ENCODE assay signal across 9 cellular contexts in the genomic region with DNA sequence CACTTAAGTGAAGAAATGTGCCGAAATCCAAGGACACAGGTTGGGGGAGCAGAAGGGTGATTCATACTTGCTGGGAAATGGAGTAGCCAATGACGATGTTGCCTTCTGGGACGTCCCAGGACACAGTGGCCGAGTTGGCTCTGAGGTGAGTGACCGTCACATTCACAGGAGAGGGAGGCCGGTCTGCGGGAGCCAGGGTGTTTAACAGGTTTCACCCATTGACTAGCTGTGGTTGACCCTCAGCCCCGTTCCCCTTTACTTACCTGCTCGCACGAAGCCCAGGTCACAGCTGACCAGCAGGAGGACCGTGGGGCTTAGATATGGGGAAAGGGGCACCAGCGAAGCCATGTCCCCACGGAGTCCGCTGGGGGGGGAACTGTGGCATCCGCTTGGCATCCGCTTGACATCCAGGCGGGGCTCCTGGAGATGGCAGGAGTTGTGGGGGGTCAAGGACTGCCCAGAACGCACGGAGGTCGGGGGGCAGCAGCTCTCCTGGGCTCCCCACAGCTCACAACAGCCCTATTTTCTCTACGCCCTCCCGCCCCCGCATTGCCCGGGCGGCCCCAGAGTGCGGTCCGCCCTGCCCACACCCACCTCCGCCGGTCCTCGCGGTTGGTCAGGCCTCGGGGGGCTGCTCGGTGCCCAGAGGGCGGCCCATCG. TPM values are rescaled to one million over a fixed set of nuclear protein-coding genes. Genes with fewer than 3 reads are reported as not detected.
DNase-seq lines count a peak whose midpoint lies in the region; ATAC-seq, FAIRE-seq and TF ChIP-seq lines count a peak whose summit lies in the region.
"Had no signal": no experiment of that assay in that cellular context is flagged by ENCODE, and none has a peak within 500 bp of the region (broad histone marks: within the 10 kb centered on the region; RNA-seq: fewer than 3 reads in every experiment).

No MANE protein-coding gene starts in this region.

- no peak overlapping the region for H3K27ac Mint-ChIP-seq in activated CD4-positive, alpha-beta memory T cell treated with anti-CD3 and anti-CD28 coated beads, Interleukin-2, amount 10 ng/mL, durations not matched to agents 7 days and 5 days
- H3K27ac Mint-ChIP-seq in glutamatergic neuron (ENCODE audit: unreplicated experiment), result no peak overlapping the region

- ATAC-seq in HG02571 (IDR thresholded peaks at IDR 0.05; ENCODE audit: unreplicated experiment) (no peak), HG03135 (IDR thresholded peaks at IDR 0.05; ENCODE audit: unreplicated experiment) (no peak)

- DNase-seq in ELF-1 (ENCODE audit: low read depth, low spot score) (peak; percentile 18), glutamatergic neuron (no peak), posterior vena cava (ENCODE audit: low spot score) (peak; percentile 85), NCI-H1436 (lab: John Stamatoyannopoulos, UW) (no peak), GM12892 (ENCODE audit: insufficient read length) (no peak)
- no peak for DNase-seq in activated CD4-positive, alpha-beta memory T cell treated with anti-CD3 and anti-CD28 coated beads, Interleukin-2, amount 10 ng/mL, durations not matched to agents 7 days and 5 days

- no peaks in the 10 kb centered on the region for H3K9me3 Mint-ChIP-seq in activated CD4-positive, alpha-beta memory T cell treated with anti-CD3 and anti-CD28 coated beads, Interleukin-2, amount 10 ng/mL, durations not matched to agents 7 days and 5 days
- peaks cover 11% of the 10 kb centered on the region for H3K9me3 Mint-ChIP-seq in glutamatergic neuron (ENCODE audit: unreplicated experiment)

- FAIRE-seq in GM12892 (lab: Jason Lieb, UNC), result no peak

- peaks cover 53% of the 10 kb centered on the region for H3K27me3 Mint-ChIP-seq in activated CD4-positive, alpha-beta memory T cell treated with anti-CD3 and anti-CD28 coated beads, Interleukin-2, amount 10 ng/mL, durations not matched to agents 7 days and 5 days
- H3K27me3 Mint-ChIP-seq in glutamatergic neuron (ENCODE audit: unreplicated experiment), result peaks cover 21% of the 10 kb centered on the region

- peaks cover 30% of the 10 kb centered on the region for H3K4me1 Mint-ChIP-seq in activated CD4-positive, alpha-beta memory T cell treated with anti-CD3 and anti-CD28 coated beads, Interleukin-2, amount 10 ng/mL, durations not matched to agents 7 days and 5 days
- H3K4me1 Mint-ChIP-seq in glutamatergic neuron (ENCODE audit: low read depth, unreplicated experiment), result peaks cover 6% of the 10 kb centered on the region

- TF ChIP-seq POLR2A in GM12892 (IDR thresholded peaks at IDR 0.05; ENCODE audit: low read depth, low read length), result no peak

- intact Hi-C loops in posterior vena cava (cut with DNase I), result loop anchor here in 1 of 2 donors (10.0 kb wide), 1 partner anchor 90 kb away; the partner anchor contains the start of gene ZNF512

- CTCF ChIA-PET in activated CD4-positive, alpha-beta memory T cell treated with anti-CD3 and anti-CD28 coated beads, Interleukin-2, amount 10 ng/mL, durations not matched to agents 7 days and 5 days (lab: Charles Lee), result no interaction called here

- POLR2A ChIA-PET in activated CD4-positive, alpha-beta memory T cell treated with anti-CD3 and anti-CD28 coated beads, Interleukin-2, amount 10 ng/mL, durations not matched to agents 7 days and 5 days (lab: Charles Lee), result no interaction called here

- H3K36me3 Mint-ChIP-seq in activated CD4-positive, alpha-beta memory T cell treated with anti-CD3 and anti-CD28 coated beads, Interleukin-2, amount 10 ng/mL, durations not matched to agents 7 days and 5 days (ENCODE audit: low read depth), result no peaks in the 10 kb centered on the region
- H3K36me3 Mint-ChIP-seq in glutamatergic neuron (ENCODE audit: unreplicated experiment), result peaks cover 7% of the 10 kb centered on the region

- no peak for TF ChIP-seq CTCF in glutamatergic neuron (IDR thresholded peaks at IDR 0.05; ENCODE audit: partially characterized antibody, unreplicated experiment)

- H3K4me3 Mint-ChIP-seq in activated CD4-positive, alpha-beta memory T cell treated with anti-CD3 and anti-CD28 coated beads, Interleukin-2, amount 10 ng/mL, durations not matched to agents 7 days and 5 days, result peak overlapping the region; percentile 45
- peak overlapping the region; percentile 80 for H3K4me3 Mint-ChIP-seq in glutamatergic neuron (ENCODE audit: unreplicated experiment)

RNA-seq across cellular contexts. Expression of gene FNDC4, which starts 0.6 kb away (rescaled TPM):
- not detected for total RNA-seq in activated CD4-positive, alpha-beta memory T cell treated with anti-CD3 and anti-CD28 coated beads, Interleukin-2, amount 10 ng/mL, durations not matched to agents 7 days and 5 days
- total RNA-seq in glutamatergic neuron (ENCODE audit: unreplicated experiment) (15.2 TPM), posterior vena cava (10 to 100 TPM; 11.7 to 22.1 TPM)
- polyA plus RNA-seq in GM12892 (2012; ENCODE audit: missing spikeins), result not detected

RNA-seq across cellular contexts. Expression of gene GCKR, which starts 2.2 kb away (rescaled TPM):
- not detected for total RNA-seq in activated CD4-positive, alpha-beta memory T cell treated with anti-CD3 and anti-CD28 coated beads, Interleukin-2, amount 10 ng/mL, durations not matched to agents 7 days and 5 days
- total RNA-seq in glutamatergic neuron (ENCODE audit: unreplicated experiment) (0.61 TPM), posterior vena cava (1 to 10 TPM in 1 of 2 donors, under 1 TPM in 1; 0.65 to 2.9 TPM)
- polyA plus RNA-seq in GM12892 (2012; ENCODE audit: missing spikeins), result not detected
- total RNA-seq: HT1080 had no signal

RNA-seq across cellular contexts. Expression of gene IFT172, which starts 4.9 kb away (rescaled TPM):
- 1 to 10 TPM; 7.9 to 9.9 TPM for total RNA-seq in activated CD4-positive, alpha-beta memory T cell treated with anti-CD3 and anti-CD28 coated beads, Interleukin-2, amount 10 ng/mL, durations not matched to agents 7 days and 5 days
- total RNA-seq in glutamatergic neuron (ENCODE audit: unreplicated experiment) (43.6 TPM), posterior vena cava (10 to 100 TPM; 15.8 to 23.4 TPM)
- polyA plus RNA-seq in GM12892 (2012; ENCODE audit: missing spikeins), result 19.2 TPM

RNA-seq across cellular contexts. Expression of gene KRTCAP3, which starts 52.2 kb away (rescaled TPM):
- 10 to 100 TPM in 1 of 2 experiments, 1 to 10 TPM in 1; 7.5 to 10.1 TPM for total RNA-seq in activated CD4-positive, alpha-beta memory T cell treated with anti-CD3 and anti-CD28 coated beads, Interleukin-2, amount 10 ng/mL, durations not matched to agents 7 days and 5 days
- total RNA-seq in glutamatergic neuron (ENCODE audit: unreplicated experiment) (4.2 TPM), posterior vena cava (1 to 10 TPM in 1 of 2 donors, under 1 TPM in 1; 0.46 to 1.4 TPM)
- 0.78 TPM for polyA plus RNA-seq in GM12892 (2012; ENCODE audit: missing spikeins)

Comparison
In these comparisons a context has a peak if more than half of its experiments do, and no peak if none do; other contexts are left out.
1. DNase-seq: peak in ELF-1 (single experiment) and posterior vena cava (single experiment); none in activated CD4-positive, alpha-beta memory T cell treated with anti-CD3 and anti-CD28 coated beads, Interleukin-2, amount 10 ng/mL, durations not matched to agents 7 days and 5 days (single experiment), glutamatergic neuron (single experiment), NCI-H1436 (single experiment) and GM12892 (single experiment).
2. RNA of gene FNDC4, which starts 0.6 kb away (total RNA-seq): 11.7 to 22.1 TPM in posterior vena cava and 15.2 TPM in glutamatergic neuron (single experiment); not detected in activated CD4-positive, alpha-beta memory T cell treated with anti-CD3 and anti-CD28 coated beads, Interleukin-2, amount 10 ng/mL, durations not matched to agents 7 days and 5 days; every median in the first group is over 10 times any median in the second.